Comparison of ENCODE assay signal across 8 cellular contexts in the genomic region with DNA sequence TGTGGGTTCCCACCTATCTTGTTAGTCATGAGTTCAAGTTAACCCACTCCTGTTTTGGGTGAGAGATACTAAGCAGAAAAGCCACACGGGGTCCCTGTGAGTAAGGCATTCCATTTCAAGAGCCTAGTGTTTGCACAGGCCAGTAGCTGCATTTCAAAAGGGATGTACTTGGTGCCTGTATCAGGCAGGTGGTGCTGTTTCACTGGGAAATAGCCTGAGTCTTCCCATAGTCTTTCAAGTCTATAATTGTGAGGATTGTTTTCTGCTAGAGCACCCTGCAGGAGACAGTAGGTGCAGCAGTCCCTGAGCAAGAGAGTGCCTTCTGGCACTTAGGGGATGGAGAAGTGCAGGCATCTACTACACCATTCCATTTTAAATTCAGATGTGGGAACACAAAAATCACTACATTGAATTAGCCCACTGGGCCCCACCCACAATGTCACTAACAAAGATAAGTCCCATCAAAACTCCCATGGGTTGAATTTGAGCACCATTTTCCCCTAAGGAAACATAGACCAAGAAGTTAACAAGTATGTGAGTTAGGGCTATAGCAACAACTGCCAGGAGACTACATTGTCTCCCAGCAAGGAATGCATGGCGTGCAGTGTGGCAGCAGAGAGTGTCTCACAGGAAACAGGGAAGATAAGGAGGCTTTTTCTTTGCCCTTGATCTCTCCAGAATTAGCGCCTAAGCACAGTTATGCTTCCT.
DNase-seq lines count a peak whose midpoint lies in the region; ATAC-seq and TF ChIP-seq lines count a peak whose summit lies in the region.

No MANE protein-coding gene starts in this region.

- H3K36me3 ChIP-seq in MM.1S (replicated peaks; ENCODE audit: insufficient read depth, low read length) (no peaks in the 10 kb centered on the region), mammary epithelial cell (ENCODE audit: insufficient read depth, low read length) (no peaks in the 10 kb centered on the region)

- H3K4me3 ChIP-seq in GM12864 (ENCODE audit: low read depth, low read length) (no peak overlapping the region), MM.1S (ENCODE audit: low read length) (no peak overlapping the region), mammary epithelial cell (replicated peaks in 1 of 3; ENCODE audit: insufficient read depth in 1 of 3, low read depth in 2 of 3, low read length in 3 of 3) (no peak overlapping the region)

- H3K9me3 ChIP-seq in MM.1S (replicated peaks; ENCODE audit: insufficient read depth, low read length) (no peaks in the 10 kb centered on the region), mammary epithelial cell (replicated peaks; ENCODE audit: insufficient read depth, low read length) (no peaks in the 10 kb centered on the region)

- peak; percentile 72 for TF ChIP-seq CTCF in GM12864 (IDR thresholded peaks at IDR 0.05; ENCODE audit: low read depth, low read length, missing control alignments)
- TF ChIP-seq CTCF in MM.1S (IDR thresholded peaks at IDR 0.05; ENCODE audit: low read length): peak; percentile 93
- TF ChIP-seq CTCF in mammary epithelial cell (conservative IDR thresholded peaks at IDR 0.05 in 1 of 2, IDR thresholded peaks at IDR 0.05 in 1 of 2; ENCODE audit: extremely low read depth in 1 of 2, insufficient read depth in 1 of 2, low read depth in 1 of 2, low read length in 2 of 2): peak; percentile 83 to 88

- intact Hi-C loops in mammary epithelial cell (cut with micrococcal nuclease): loop anchor here (1.0 to 10.0 kb wide), 3 partner anchors 87 to 524 kb away; no protein-coding TSS in a partner anchor

- dilution Hi-C loops in mammary epithelial cell (cut with HindIII; ENCODE audit: low sequenced_read_pairs): no loop called here

- no peaks in the 10 kb centered on the region for H4K20me1 ChIP-seq in MM.1S (ENCODE audit: insufficient read depth, low read length)
- no peaks in the 10 kb centered on the region for H4K20me1 ChIP-seq in mammary epithelial cell (ENCODE audit: insufficient read depth, low read length)

- 81% methylated on average over 2 of the region's 3 CpGs for WGBS in mammary epithelial cell (ENCODE audit: low coverage, missing lambda C conversion rate)

- 0 out of 2 replicates have a peak overlapping the region, but pooled peaks have one; percentile 16 for H3K4me2 ChIP-seq in MM.1S (ENCODE audit: low read depth, low read length)
- no peak overlapping the region for H3K4me2 ChIP-seq in mammary epithelial cell (ENCODE audit: insufficient read depth, low read depth, low read length)

- no peaks in the 10 kb centered on the region for H3F3A ChIP-seq in MM.1S (ENCODE audit: insufficient read depth, low read length)

- H3K9ac ChIP-seq in MM.1S (ENCODE audit: low read length) (no peak overlapping the region), mammary epithelial cell (ENCODE audit: insufficient read depth, low read length) (no peak overlapping the region)

- in situ Hi-C loops in mammary epithelial cell (cut with MboI; ENCODE audit: low sequenced_read_pairs in 2 of 2): no loop called here

- peak; percentile 88 for ATAC-seq in HG02610 (IDR thresholded peaks at IDR 0.05; ENCODE audit: unreplicated experiment)

- H3K79me2 ChIP-seq in MM.1S (ENCODE audit: low read length): no peaks in the 10 kb centered on the region
- no peaks in the 10 kb centered on the region for H3K79me2 ChIP-seq in mammary epithelial cell (ENCODE audit: insufficient read depth, low read length)

- peak overlapping the region; percentile 46; the same call in 1 of the 2 replicates for H2AFZ ChIP-seq in MM.1S (ENCODE audit: low read length)
- H2AFZ ChIP-seq in mammary epithelial cell (ENCODE audit: low read depth, low read length): no peak overlapping the region

- H3K4me1 ChIP-seq in MM.1S (ENCODE audit: low read length) (peaks cover 4% of the 10 kb centered on the region; the same call in 1 of the 2 replicates), mammary epithelial cell (ENCODE audit: insufficient read depth, low read length) (no peaks in the 10 kb centered on the region)

- H3K9me2 ChIP-seq in MM.1S (replicated peaks; ENCODE audit: insufficient read depth, low read length): no peaks in the 10 kb centered on the region

- H3K27ac ChIP-seq in MM.1S (ENCODE audit: low read length): no peak overlapping the region
- H3K27ac ChIP-seq in mammary epithelial cell (ENCODE audit: insufficient read depth, low read depth, low read length): no peak overlapping the region

- H3K27me3 ChIP-seq in MM.1S (replicated peaks; ENCODE audit: insufficient read depth, low read length) (no peaks in the 10 kb centered on the region), mammary epithelial cell (ENCODE audit: insufficient read depth, low read length) (no peaks in the 10 kb centered on the region)

- no TSS peak for BruUV-seq in mammary epithelial cell (replicated peaks; lab: Mats Ljungman, UMichigan)

- peak; percentile 10 for DNase-seq in 8988T
- DNase-seq in GM12864 (ENCODE audit: low read depth): peak; percentile 35
- peak; percentile 82 for DNase-seq in MM.1S
- peak; percentile 83 for DNase-seq in SK-N-DZ (ENCODE audit: low spot score)
- peak; percentile 64 for DNase-seq in mammary epithelial cell
- DNase-seq in islet precursor cell: peak; percentile 94
- DNase-seq in stimulated activated CD8-positive, alpha-beta memory T cell treated with anti-CD3 and anti-CD28 coated beads, Interleukin-12 subunit alpha, Interleukin-12 subunit beta, amount 100 ng/mL, for 1 hour (ENCODE audit: low read depth): peak; percentile 2

- CTCF ChIA-PET in mammary epithelial cell (lab: Charles Lee; ENCODE audit: low non-redundant PET): interaction anchor here (0.7 kb wide), 1 partner anchor 187 kb away, joined by 4 read pairs; no protein-coding TSS in a partner anchor

Comparison
In these comparisons a context has a peak if more than half of its experiments do, and no peak if none do; other contexts are left out.
1. DNase-seq: peak in every context shown above with its lines; median percentile 94 in islet precursor cell; 83 in SK-N-DZ; 82 in MM.1S; 64 in mammary epithelial cell; 35 in GM12864; 10 in 8988T; 2 in stimulated activated CD8-positive, alpha-beta memory T cell treated with anti-CD3 and anti-CD28 coated beads, Interleukin-12 subunit alpha, Interleukin-12 subunit beta, amount 100 ng/mL, for 1 hour.